1 cellular context compared by ENCODE assay signal in the genomic region with DNA sequence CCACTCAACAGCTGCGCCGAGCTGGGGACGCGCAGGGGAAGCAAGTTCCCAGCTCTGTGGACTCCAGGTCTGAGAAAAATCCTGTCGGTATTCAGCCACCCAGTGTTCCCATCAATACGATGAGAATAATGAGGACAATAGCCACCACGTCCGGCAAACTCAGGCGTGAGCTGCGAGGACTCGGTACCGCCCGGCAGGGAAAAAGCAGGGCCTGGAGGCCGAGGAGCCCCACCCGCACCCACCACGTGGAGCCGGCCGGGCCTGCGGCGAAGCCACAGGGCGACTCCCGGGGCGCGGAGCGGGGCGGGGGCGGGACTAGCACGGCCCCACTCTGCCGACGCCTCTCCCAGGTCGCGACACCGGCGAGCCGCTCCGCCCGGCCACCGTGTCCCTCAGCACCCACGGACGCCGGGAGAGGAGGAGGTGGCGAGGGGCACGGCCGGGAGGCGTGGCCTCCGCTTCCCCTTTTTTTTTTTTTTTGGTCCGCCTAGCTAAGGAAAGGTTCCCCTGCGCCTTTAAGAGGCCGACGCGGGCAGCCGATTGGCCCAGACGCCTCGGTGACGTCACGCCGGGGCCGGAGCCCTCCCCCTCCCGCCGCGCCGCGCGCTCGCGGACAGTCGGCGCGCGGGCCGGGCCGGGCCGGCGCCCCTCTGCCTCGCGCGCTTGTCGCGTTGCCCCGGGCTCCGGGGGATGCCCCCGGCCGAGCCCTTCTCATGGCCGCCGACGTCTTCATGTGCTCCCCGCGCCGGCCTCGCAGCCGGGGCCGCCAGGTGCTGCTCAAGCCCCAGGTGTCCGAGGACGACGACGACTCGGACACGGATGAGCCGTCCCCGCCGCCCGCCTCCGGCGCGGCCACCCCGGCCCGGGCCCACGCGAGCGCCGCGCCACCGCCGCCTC.
TF ChIP-seq lines count a peak whose summit lies in the region.

A gene with protein sequence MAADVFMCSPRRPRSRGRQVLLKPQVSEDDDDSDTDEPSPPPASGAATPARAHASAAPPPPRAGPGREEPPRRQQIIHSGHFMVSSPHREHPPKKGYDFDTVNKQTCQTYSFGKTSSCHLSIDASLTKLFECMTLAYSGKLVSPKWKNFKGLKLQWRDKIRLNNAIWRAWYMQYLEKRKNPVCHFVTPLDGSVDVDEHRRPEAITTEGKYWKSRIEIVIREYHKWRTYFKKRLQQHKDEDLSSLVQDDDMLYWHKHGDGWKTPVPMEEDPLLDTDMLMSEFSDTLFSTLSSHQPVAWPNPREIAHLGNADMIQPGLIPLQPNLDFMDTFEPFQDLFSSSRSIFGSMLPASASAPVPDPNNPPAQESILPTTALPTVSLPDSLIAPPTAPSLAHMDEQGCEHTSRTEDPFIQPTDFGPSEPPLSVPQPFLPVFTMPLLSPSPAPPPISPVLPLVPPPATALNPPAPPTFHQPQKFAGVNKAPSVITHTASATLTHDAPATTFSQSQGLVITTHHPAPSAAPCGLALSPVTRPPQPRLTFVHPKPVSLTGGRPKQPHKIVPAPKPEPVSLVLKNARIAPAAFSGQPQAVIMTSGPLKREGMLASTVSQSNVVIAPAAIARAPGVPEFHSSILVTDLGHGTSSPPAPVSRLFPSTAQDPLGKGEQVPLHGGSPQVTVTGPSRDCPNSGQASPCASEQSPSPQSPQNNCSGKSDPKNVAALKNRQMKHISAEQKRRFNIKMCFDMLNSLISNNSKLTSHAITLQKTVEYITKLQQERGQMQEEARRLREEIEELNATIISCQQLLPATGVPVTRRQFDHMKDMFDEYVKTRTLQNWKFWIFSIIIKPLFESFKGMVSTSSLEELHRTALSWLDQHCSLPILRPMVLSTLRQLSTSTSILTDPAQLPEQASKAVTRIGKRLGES (plus strand): TSS at position 616 of the 897 bp plus-strand sequence. CDS start 98 bp downstream, at position 714.

TF ChIP-seq in K562, 482 proteins besides CTCF, POLR2A, EP300 and RAD21 (continued from another document and continues in another):
- TF ChIP-seq, protein P1, sequence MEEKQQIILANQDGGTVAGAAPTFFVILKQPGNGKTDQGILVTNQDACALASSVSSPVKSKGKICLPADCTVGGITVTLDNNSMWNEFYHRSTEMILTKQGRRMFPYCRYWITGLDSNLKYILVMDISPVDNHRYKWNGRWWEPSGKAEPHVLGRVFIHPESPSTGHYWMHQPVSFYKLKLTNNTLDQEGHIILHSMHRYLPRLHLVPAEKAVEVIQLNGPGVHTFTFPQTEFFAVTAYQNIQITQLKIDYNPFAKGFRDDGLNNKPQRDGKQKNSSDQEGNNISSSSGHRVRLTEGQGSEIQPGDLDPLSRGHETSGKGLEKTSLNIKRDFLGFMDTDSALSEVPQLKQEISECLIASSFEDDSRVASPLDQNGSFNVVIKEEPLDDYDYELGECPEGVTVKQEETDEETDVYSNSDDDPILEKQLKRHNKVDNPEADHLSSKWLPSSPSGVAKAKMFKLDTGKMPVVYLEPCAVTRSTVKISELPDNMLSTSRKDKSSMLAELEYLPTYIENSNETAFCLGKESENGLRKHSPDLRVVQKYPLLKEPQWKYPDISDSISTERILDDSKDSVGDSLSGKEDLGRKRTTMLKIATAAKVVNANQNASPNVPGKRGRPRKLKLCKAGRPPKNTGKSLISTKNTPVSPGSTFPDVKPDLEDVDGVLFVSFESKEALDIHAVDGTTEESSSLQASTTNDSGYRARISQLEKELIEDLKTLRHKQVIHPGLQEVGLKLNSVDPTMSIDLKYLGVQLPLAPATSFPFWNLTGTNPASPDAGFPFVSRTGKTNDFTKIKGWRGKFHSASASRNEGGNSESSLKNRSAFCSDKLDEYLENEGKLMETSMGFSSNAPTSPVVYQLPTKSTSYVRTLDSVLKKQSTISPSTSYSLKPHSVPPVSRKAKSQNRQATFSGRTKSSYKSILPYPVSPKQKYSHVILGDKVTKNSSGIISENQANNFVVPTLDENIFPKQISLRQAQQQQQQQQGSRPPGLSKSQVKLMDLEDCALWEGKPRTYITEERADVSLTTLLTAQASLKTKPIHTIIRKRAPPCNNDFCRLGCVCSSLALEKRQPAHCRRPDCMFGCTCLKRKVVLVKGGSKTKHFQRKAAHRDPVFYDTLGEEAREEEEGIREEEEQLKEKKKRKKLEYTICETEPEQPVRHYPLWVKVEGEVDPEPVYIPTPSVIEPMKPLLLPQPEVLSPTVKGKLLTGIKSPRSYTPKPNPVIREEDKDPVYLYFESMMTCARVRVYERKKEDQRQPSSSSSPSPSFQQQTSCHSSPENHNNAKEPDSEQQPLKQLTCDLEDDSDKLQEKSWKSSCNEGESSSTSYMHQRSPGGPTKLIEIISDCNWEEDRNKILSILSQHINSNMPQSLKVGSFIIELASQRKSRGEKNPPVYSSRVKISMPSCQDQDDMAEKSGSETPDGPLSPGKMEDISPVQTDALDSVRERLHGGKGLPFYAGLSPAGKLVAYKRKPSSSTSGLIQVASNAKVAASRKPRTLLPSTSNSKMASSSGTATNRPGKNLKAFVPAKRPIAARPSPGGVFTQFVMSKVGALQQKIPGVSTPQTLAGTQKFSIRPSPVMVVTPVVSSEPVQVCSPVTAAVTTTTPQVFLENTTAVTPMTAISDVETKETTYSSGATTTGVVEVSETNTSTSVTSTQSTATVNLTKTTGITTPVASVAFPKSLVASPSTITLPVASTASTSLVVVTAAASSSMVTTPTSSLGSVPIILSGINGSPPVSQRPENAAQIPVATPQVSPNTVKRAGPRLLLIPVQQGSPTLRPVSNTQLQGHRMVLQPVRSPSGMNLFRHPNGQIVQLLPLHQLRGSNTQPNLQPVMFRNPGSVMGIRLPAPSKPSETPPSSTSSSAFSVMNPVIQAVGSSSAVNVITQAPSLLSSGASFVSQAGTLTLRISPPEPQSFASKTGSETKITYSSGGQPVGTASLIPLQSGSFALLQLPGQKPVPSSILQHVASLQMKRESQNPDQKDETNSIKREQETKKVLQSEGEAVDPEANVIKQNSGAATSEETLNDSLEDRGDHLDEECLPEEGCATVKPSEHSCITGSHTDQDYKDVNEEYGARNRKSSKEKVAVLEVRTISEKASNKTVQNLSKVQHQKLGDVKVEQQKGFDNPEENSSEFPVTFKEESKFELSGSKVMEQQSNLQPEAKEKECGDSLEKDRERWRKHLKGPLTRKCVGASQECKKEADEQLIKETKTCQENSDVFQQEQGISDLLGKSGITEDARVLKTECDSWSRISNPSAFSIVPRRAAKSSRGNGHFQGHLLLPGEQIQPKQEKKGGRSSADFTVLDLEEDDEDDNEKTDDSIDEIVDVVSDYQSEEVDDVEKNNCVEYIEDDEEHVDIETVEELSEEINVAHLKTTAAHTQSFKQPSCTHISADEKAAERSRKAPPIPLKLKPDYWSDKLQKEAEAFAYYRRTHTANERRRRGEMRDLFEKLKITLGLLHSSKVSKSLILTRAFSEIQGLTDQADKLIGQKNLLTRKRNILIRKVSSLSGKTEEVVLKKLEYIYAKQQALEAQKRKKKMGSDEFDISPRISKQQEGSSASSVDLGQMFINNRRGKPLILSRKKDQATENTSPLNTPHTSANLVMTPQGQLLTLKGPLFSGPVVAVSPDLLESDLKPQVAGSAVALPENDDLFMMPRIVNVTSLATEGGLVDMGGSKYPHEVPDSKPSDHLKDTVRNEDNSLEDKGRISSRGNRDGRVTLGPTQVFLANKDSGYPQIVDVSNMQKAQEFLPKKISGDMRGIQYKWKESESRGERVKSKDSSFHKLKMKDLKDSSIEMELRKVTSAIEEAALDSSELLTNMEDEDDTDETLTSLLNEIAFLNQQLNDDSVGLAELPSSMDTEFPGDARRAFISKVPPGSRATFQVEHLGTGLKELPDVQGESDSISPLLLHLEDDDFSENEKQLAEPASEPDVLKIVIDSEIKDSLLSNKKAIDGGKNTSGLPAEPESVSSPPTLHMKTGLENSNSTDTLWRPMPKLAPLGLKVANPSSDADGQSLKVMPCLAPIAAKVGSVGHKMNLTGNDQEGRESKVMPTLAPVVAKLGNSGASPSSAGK (IDR thresholded peaks at IDR 0.05), result peak; percentile 97
- TF ChIP-seq, protein P2, sequence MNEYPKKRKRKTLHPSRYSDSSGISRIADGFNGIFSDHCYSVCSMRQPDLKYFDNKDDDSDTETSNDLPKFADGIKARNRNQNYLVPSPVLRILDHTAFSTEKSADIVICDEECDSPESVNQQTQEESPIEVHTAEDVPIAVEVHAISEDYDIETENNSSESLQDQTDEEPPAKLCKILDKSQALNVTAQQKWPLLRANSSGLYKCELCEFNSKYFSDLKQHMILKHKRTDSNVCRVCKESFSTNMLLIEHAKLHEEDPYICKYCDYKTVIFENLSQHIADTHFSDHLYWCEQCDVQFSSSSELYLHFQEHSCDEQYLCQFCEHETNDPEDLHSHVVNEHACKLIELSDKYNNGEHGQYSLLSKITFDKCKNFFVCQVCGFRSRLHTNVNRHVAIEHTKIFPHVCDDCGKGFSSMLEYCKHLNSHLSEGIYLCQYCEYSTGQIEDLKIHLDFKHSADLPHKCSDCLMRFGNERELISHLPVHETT (CRISPR knock-in tag; conservative IDR thresholded peaks at IDR 0.05 in 1 of 2, IDR thresholded peaks at IDR 0.05 in 1 of 2), result peak in 1 of 2 experiments; percentile 91; a peak in 2 of 4 replicates
- peak; percentile 44; the same call in 1 of the 2 replicates for TF ChIP-seq ZNF41 (CRISPR knock-in tag; conservative IDR thresholded peaks at IDR 0.05)
- no peak for TF ChIP-seq TCFL5 (CRISPR knock-in tag; conservative IDR thresholded peaks at IDR 0.05)
- TF ChIP-seq, protein P3, sequence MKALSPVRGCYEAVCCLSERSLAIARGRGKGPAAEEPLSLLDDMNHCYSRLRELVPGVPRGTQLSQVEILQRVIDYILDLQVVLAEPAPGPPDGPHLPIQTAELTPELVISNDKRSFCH (CRISPR knock-in tag; IDR thresholded peaks at IDR 0.05), result no peak
- TF ChIP-seq, protein P3 (tag; IDR thresholded peaks at IDR 0.05), result peak; percentile 40; the same call in 1 of the 2 replicates
- TF ChIP-seq HNRNPH1 (optimal IDR thresholded peaks at IDR 0.05; ENCODE audit: low read depth, low read length), result no peak
- TF ChIP-seq, protein P4, sequence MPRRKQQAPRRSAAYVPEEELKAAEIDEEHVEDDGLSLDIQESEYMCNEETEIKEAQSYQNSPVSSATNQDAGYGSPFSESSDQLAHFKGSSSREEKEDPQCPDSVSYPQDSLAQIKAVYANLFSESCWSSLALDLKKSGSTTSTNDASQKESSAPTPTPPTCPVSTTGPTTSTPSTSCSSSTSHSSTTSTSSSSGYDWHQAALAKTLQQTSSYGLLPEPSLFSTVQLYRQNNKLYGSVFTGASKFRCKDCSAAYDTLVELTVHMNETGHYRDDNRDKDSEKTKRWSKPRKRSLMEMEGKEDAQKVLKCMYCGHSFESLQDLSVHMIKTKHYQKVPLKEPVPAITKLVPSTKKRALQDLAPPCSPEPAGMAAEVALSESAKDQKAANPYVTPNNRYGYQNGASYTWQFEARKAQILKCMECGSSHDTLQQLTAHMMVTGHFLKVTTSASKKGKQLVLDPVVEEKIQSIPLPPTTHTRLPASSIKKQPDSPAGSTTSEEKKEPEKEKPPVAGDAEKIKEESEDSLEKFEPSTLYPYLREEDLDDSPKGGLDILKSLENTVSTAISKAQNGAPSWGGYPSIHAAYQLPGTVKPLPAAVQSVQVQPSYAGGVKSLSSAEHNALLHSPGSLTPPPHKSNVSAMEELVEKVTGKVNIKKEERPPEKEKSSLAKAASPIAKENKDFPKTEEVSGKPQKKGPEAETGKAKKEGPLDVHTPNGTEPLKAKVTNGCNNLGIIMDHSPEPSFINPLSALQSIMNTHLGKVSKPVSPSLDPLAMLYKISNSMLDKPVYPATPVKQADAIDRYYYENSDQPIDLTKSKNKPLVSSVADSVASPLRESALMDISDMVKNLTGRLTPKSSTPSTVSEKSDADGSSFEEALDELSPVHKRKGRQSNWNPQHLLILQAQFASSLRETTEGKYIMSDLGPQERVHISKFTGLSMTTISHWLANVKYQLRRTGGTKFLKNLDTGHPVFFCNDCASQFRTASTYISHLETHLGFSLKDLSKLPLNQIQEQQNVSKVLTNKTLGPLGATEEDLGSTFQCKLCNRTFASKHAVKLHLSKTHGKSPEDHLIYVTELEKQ (CRISPR knock-in tag; IDR thresholded peaks at IDR 0.05), result no peak
- TF ChIP-seq ARID1B (IDR thresholded peaks at IDR 0.05), result no peak
- peak; percentile 34 for TF ChIP-seq POLR2B (IDR thresholded peaks at IDR 0.05; ENCODE audit: low read depth, partially characterized antibody)
- TF ChIP-seq TGIF2 (CRISPR knock-in tag; IDR thresholded peaks at IDR 0.05), result no peak; the same call in 1 of the 2 replicates
- TF ChIP-seq ZNF436 (CRISPR knock-in tag; IDR thresholded peaks at IDR 0.05), result peak; percentile 28; the same call in 1 of the 2 replicates
- TF ChIP-seq, protein P5, sequence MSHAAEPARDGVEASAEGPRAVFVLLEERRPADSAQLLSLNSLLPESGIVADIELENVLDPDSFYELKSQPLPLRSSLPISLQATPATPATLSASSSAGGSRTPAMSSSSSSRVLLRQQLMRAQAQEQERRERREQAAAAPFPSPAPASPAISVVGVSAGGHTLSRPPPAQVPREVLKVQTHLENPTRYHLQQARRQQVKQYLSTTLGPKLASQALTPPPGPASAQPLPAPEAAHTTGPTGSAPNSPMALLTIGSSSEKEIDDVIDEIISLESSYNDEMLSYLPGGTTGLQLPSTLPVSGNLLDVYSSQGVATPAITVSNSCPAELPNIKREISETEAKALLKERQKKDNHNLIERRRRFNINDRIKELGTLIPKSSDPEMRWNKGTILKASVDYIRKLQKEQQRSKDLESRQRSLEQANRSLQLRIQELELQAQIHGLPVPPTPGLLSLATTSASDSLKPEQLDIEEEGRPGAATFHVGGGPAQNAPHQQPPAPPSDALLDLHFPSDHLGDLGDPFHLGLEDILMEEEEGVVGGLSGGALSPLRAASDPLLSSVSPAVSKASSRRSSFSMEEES (CRISPR knock-in tag; IDR thresholded peaks at IDR 0.05), result 0 out of 2 replicates have a peak, but pooled peaks have one; percentile 4
- TF ChIP-seq RBM25 (IDR thresholded peaks at IDR 0.05; ENCODE audit: low read depth, low read length, severe bottlenecking), result peak; percentile 23
- TF ChIP-seq ZBTB7A (IDR thresholded peaks at IDR 0.05; ENCODE audit: borderline replicate concordance, control insufficient read depth, low read depth, low read length), result peak; percentile 19; the same call in 1 of the 2 replicates
- TF ChIP-seq NR3C1 (CRISPR knock-in tag; IDR thresholded peaks at IDR 0.05), result peak; percentile 70; the same call in 1 of the 2 replicates
- 0 out of 2 replicates have a peak, but pooled peaks have one; percentile 5 for TF ChIP-seq NCOR1 (IDR thresholded peaks at IDR 0.05)
- no peak for TF ChIP-seq ZNF444 (CRISPR knock-in tag; IDR thresholded peaks at IDR 0.05)
- 0 out of 2 replicates have a peak, but pooled peaks have one; percentile 49 for TF ChIP-seq GABPA (tag; conservative IDR thresholded peaks at IDR 0.05; ENCODE audit: low read depth)
- TF ChIP-seq, protein P6, sequence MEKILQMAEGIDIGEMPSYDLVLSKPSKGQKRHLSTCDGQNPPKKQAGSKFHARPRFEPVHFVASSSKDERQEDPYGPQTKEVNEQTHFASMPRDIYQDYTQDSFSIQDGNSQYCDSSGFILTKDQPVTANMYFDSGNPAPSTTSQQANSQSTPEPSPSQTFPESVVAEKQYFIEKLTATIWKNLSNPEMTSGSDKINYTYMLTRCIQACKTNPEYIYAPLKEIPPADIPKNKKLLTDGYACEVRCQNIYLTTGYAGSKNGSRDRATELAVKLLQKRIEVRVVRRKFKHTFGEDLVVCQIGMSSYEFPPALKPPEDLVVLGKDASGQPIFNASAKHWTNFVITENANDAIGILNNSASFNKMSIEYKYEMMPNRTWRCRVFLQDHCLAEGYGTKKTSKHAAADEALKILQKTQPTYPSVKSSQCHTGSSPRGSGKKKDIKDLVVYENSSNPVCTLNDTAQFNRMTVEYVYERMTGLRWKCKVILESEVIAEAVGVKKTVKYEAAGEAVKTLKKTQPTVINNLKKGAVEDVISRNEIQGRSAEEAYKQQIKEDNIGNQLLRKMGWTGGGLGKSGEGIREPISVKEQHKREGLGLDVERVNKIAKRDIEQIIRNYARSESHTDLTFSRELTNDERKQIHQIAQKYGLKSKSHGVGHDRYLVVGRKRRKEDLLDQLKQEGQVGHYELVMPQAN (IDR thresholded peaks at IDR 0.05; ENCODE audit: borderline replicate concordance), result 0 out of 2 replicates have a peak, but pooled peaks have one; percentile 51
- no peak for TF ChIP-seq CHCHD3 (CRISPR knock-in tag; IDR thresholded peaks at IDR 0.05)
- no peak for TF ChIP-seq PURB (CRISPR knock-in tag; IDR thresholded peaks at IDR 0.05; ENCODE audit: low read depth)
- TF ChIP-seq ZBED1 (IDR thresholded peaks at IDR 0.05), result peak; percentile 79; the same call in 1 of the 2 replicates
